Comparison of ENCODE assay signal across 8 cellular contexts in genomic region chr20:38321959-38322598, GRCh38. TPM values are rescaled to one million over a fixed set of nuclear protein-coding genes. Genes with fewer than 3 reads are reported as not detected.
DNase-seq lines count a peak whose midpoint lies in the region; ATAC-seq, FAIRE-seq and TF ChIP-seq lines count a peak whose summit lies in the region.

No MANE protein-coding gene starts in this region.

- no peak overlapping the region for H3K4me3 ChIP-seq in OCI-LY7 (ENCODE audit: low read depth, low read length, poor library complexity, severe bottlenecking)

- no peaks in the 10 kb centered on the region for H3K9me3 ChIP-seq in OCI-LY7 (ENCODE audit: low read length)

- H3K27ac ChIP-seq in OCI-LY7 (ENCODE audit: low read depth, low read length, poor library complexity, severe bottlenecking), result no peak overlapping the region

- no peaks in the 10 kb centered on the region for H3K4me1 ChIP-seq in OCI-LY7 (ENCODE audit: insufficient read depth, low read length, poor library complexity, severe bottlenecking)

- H3K4me2 ChIP-seq in OCI-LY7 (ENCODE audit: low read length), result no peak overlapping the region

- ATAC-seq in HG02981 (IDR thresholded peaks at IDR 0.05; ENCODE audit: unreplicated experiment) (no peak), GM21515 (IDR thresholded peaks at IDR 0.05; ENCODE audit: unreplicated experiment) (no peak)

- H3K36me3 ChIP-seq in OCI-LY7 (ENCODE audit: insufficient read depth, low read length), result no peaks in the 10 kb centered on the region

- FAIRE-seq in endometrium (lab: Jason Lieb, UNC), result peak; percentile 29
- no peak for FAIRE-seq in GM19239 (lab: Jason Lieb, UNC)

- BruUV-seq in OCI-LY7 (replicated peaks; lab: Mats Ljungman, UMichigan), result no TSS peak

- DNase-seq in A172 (ENCODE audit: low spot score), result peak; percentile 57
- DNase-seq in OCI-LY7 (ENCODE audit: low spot score), result no peak
- peak; percentile 42 for DNase-seq in mucosa of gallbladder (ENCODE audit: low spot score)
- no peak for DNase-seq in GM19239 (ENCODE audit: insufficient read length, low spot score)

- no peaks in the 10 kb centered on the region for H3K9me2 ChIP-seq in OCI-LY7 (ENCODE audit: insufficient read depth, low read length)

- intact Hi-C loops in OCI-LY7 (cut with micrococcal nuclease; ENCODE audit: unreplicated experiment), result no loop called here

- no peak overlapping the region for H2AFZ ChIP-seq in OCI-LY7 (ENCODE audit: low read length)

- CTCF ChIA-PET in OCI-LY7 (lab: Charles Lee; ENCODE audit: unreplicated experiment), result no interaction called here

- no peaks in the 10 kb centered on the region for H3K79me2 ChIP-seq in OCI-LY7 (ENCODE audit: insufficient read depth, low read depth, low read length)

- POLR2A ChIA-PET in OCI-LY7 (lab: Charles Lee), result no interaction called here

- no peaks in the 10 kb centered on the region for H4K20me1 ChIP-seq in OCI-LY7 (ENCODE audit: insufficient read depth, low read length)

- TF ChIP-seq CTCF in GM12872 (IDR thresholded peaks at IDR 0.05; ENCODE audit: insufficient read depth, low read depth, low read length), result peak; percentile 42; the same call in 2 of the 3 replicates
- peak; percentile 62 for TF ChIP-seq CTCF in OCI-LY7 (conservative IDR thresholded peaks at IDR 0.05; ENCODE audit: low read length)

RNA-seq across cellular contexts. Expression of gene BPI, which starts 18.1 kb away (rescaled TPM):
- not detected in 2 replicates for total RNA-seq in A172 (2014; rRNA removed; shearing (Covaris generic))
- total RNA-seq in OCI-LY7 (2014; rRNA removed; shearing (Covaris generic)), result not detected in 2 replicates
- total RNA-seq in OCI-LY7 (2022) (not detected in 2 replicates), mucosa of gallbladder (0.72 TPM)

RNA-seq across cellular contexts. Expression of gene LBP, which starts 24.2 kb away (rescaled TPM):
- 0.55 TPM in 1 of 2 replicates, not detected in the other for total RNA-seq in A172 (2014; rRNA removed; shearing (Covaris generic))
- total RNA-seq in OCI-LY7 (2014; rRNA removed; shearing (Covaris generic)), result not detected in 2 replicates
- not detected in 2 replicates for total RNA-seq in OCI-LY7 (2022)
- 0.55 TPM for total RNA-seq in mucosa of gallbladder

Comparison
In these comparisons a context has a peak if more than half of its experiments do, and no peak if none do; other contexts are left out.
1. DNase-seq: peak in A172 (single experiment) and mucosa of gallbladder (single experiment); none in OCI-LY7 (single experiment) and GM19239 (single experiment).